8 cellular contexts compared by ENCODE assay signal in genomic region chr13:35789335-35790166, GRCh38.
DNase-seq lines count a peak whose midpoint lies in the region; ATAC-seq, FAIRE-seq and TF ChIP-seq lines count a peak whose summit lies in the region.

No MANE protein-coding gene starts in this region.

- no peak overlapping the region for H3K4me3 ChIP-seq in kidney (ENCODE audit: low read length in 2 of 2)

- no peak overlapping the region for H3K27ac ChIP-seq in kidney (ENCODE audit: low read depth in 2 of 2, low read length in 2 of 2)

- H3K9me3 ChIP-seq in kidney (ENCODE audit: control insufficient read depth in 1 of 2, low read length in 2 of 2) = no peaks in the 10 kb centered on the region

- TF ChIP-seq CTCF in kidney (IDR thresholded peaks at IDR 0.05; ENCODE audit: borderline replicate concordance, extremely low read depth, insufficient read depth) = peak; percentile 37

- H3K36me3 ChIP-seq in kidney (ENCODE audit: control insufficient read depth in 1 of 2, insufficient read depth in 2 of 2, low read length in 2 of 2) = no peaks in the 10 kb centered on the region

- intact Hi-C loops in kidney (cut with DNase I) = no loop called here

- DNase-seq in G401 (ENCODE audit: low spot score) (peak; percentile 89), M059J (ENCODE audit: low read depth) (peak; percentile 34), amniotic stem cell (lab: John Stamatoyannopoulos, UW) (peak; percentile 25), kidney (no peak), GM19238 (ENCODE audit: insufficient read length, low spot score) (no peak)
- no peak for DNase-seq in activated naive CD4-positive, alpha-beta T cell treated with anti-CD3 and anti-CD28 coated beads, Interleukin-2, amount 50 U/mL, for 16 hours
- no peak for DNase-seq in activated CD8-positive, alpha-beta memory T cell treated with anti-CD3 and anti-CD28 coated beads, Interleukin-2, amount 50 U/mL, for 4 hours

- ATAC-seq in GM21528 (IDR thresholded peaks at IDR 0.05; ENCODE audit: low FRiP score, unreplicated experiment) = peak; percentile 78

- peak; percentile 78 for FAIRE-seq in kidney (lab: Jason Lieb, UNC)

- in situ Hi-C loops in G401 (cut with HindIII; ENCODE audit: low sequenced_read_pairs) = no loop called here

- H3K9ac ChIP-seq in kidney (ENCODE audit: low read length in 2 of 2) = no peak overlapping the region

- H3K4me1 ChIP-seq in kidney (ENCODE audit: control insufficient read depth in 1 of 2, insufficient read depth in 1 of 2, low read depth in 1 of 2, low read length in 2 of 2) = no peaks in the 10 kb centered on the region

Comparison
In these comparisons a context has a peak if more than half of its experiments do, and no peak if none do; other contexts are left out.
1. DNase-seq: peak in G401 (single experiment), M059J (single experiment) and amniotic stem cell (single experiment); none in kidney (single experiment), activated naive CD4-positive, alpha-beta T cell treated with anti-CD3 and anti-CD28 coated beads, Interleukin-2, amount 50 U/mL, for 16 hours (single experiment), GM19238 (single experiment) and activated CD8-positive, alpha-beta memory T cell treated with anti-CD3 and anti-CD28 coated beads, Interleukin-2, amount 50 U/mL, for 4 hours (single experiment).